15 cellular contexts compared by ENCODE assay signal in genomic region chr5:82551840-82552385, GRCh38.
"Had no signal": no experiment of that assay in that cellular context is flagged by ENCODE, and none has a peak within 500 bp of the region (broad histone marks: within the 10 kb centered on the region; RNA-seq: fewer than 3 reads in every experiment).

No MANE protein-coding gene starts in this region.

- H3K4me3 Mint-ChIP-seq: activated naive CD4-positive, alpha-beta T cell treated with anti-CD3 and anti-CD28 coated beads, Interleukin-2, amount 50 U/mL, for 24 hours; naive thymus-derived CD4-positive, alpha-beta T cell; T-helper 1 cell treated with Interleukin-12 subunit alpha and Interleukin-12 subunit beta and Interleukin-4 antibody, amounts not matched to agents 30 μg/mL and 1 μg/mL, for 36 hours had no signal

- H3K4me1 ChIP-seq: prostate gland had no signal

- H3K27me3 ChIP-seq: brain microvascular endothelial cell, right lobe of liver had no signal

- H3K27me3 Mint-ChIP-seq: activated naive CD4-positive, alpha-beta T cell treated with anti-CD3 and anti-CD28 coated beads, Interleukin-2, amount 50 U/mL, for 24 hours had no signal

- H3K4me1 Mint-ChIP-seq: activated naive CD4-positive, alpha-beta T cell treated with anti-CD3 and anti-CD28 coated beads, Interleukin-2, amount 50 U/mL, for 24 hours; naive thymus-derived CD4-positive, alpha-beta T cell had no signal

- H3K9me3 ChIP-seq: prostate gland, right lobe of liver had no signal

- H3K27ac Mint-ChIP-seq: activated naive CD4-positive, alpha-beta T cell treated with anti-CD3 and anti-CD28 coated beads, Interleukin-2, amount 50 U/mL, for 24 hours; naive thymus-derived CD4-positive, alpha-beta T cell; T-helper 1 cell treated with Interleukin-12 subunit alpha and Interleukin-12 subunit beta and Interleukin-4 antibody, amounts not matched to agents 30 μg/mL and 1 μg/mL, for 36 hours had no signal

- H3K9me3 Mint-ChIP-seq: activated naive CD4-positive, alpha-beta T cell treated with anti-CD3 and anti-CD28 coated beads, Interleukin-2, amount 50 U/mL, for 24 hours; T-helper 1 cell treated with Interleukin-12 subunit alpha and Interleukin-12 subunit beta and Interleukin-4 antibody, amounts not matched to agents 30 μg/mL and 1 μg/mL, for 36 hours had no signal

- H3K36me3 ChIP-seq: brain microvascular endothelial cell, prostate gland, right lobe of liver had no signal

- H3K4me3 ChIP-seq: prostate gland, right lobe of liver had no signal

- ATAC-seq: naive thymus-derived CD4-positive, alpha-beta T cell; right lobe of liver had no signal

- H3K27ac ChIP-seq: brain microvascular endothelial cell, prostate gland, right lobe of liver had no signal

- DNase-seq: activated CD4-positive, alpha-beta T cell treated with anti-CD3 and anti-CD28 coated beads, Interleukin-2, amount 50 U/mL, for 1 hour; activated CD4-positive, CD25-positive, alpha-beta regulatory T cell; activated T-cell treated with anti-CD3 and anti-CD28 coated beads, Interleukin-2, amount 50 U/mL, for 1 hour; amniotic stem cell; brain microvascular endothelial cell; cerebellar nuclear complex; dermis blood vessel endothelial cell; erythroblast; naive thymus-derived CD4-positive, alpha-beta T cell; right lobe of liver; stimulated activated CD4-positive, alpha-beta T cell treated with anti-CD3 and anti-CD28 coated beads, Interleukin-2, amount 100 ng/mL, for 24 hours; stimulated activated naive CD4-positive, alpha-beta T cell had no signal

- H3K36me3 Mint-ChIP-seq: activated naive CD4-positive, alpha-beta T cell treated with anti-CD3 and anti-CD28 coated beads, Interleukin-2, amount 50 U/mL, for 24 hours; naive thymus-derived CD4-positive, alpha-beta T cell had no signal
